In the genomic region with DNA sequence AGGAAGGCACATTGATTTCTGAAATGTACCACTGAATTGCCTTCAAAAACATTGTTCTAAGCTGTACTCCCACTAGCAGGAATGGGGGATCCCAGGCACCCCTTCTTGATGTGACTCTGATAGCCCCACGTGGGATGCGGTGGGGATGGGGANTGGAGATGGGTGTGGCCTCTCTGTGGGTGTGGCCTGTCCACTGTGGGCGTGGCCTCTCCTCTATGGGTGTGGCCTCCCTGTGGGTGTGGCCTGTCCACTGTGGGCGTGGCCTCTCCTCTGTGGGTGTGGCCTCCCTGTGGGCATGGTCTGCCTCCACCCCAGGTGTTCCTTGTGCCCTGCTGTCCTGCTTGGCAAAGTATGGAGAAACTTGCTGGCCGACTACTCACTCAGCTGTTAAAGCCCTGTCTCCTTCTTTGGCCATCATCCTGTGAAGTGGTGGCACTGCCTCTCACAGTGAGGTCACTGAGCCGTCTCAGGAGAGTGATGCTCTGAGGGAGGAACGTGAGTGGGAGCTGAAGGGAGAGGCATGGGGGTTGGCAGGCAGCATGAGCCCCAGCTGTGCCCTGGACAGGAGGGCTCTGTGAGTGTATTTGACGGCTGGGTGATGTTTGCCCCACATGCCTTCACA, we compare ENCODE assay signal across 11 cellular contexts. TPM values are rescaled to one million over a fixed set of nuclear protein-coding genes. Genes with fewer than 3 reads are reported as not detected.
DNase-seq lines count a peak whose midpoint lies in the region; ATAC-seq and TF ChIP-seq lines count a peak whose summit lies in the region.
"Had no signal": no experiment of that assay in that cellular context is flagged by ENCODE, and none has a peak within 500 bp of the region (broad histone marks: within the 10 kb centered on the region; RNA-seq: fewer than 3 reads in every experiment).

No MANE protein-coding gene starts in this region.

- no peak overlapping the region for H2AFZ ChIP-seq in mammary epithelial cell (ENCODE audit: low read depth, low read length)

- H3K27me3 ChIP-seq in mammary epithelial cell (ENCODE audit: insufficient read depth, low read length): no peaks in the 10 kb centered on the region
- H3K27me3 ChIP-seq in upper lobe of right lung: no peaks in the 10 kb centered on the region

- ATAC-seq in WTC11: peak; percentile 85
- peak; percentile 67 for ATAC-seq in upper lobe of right lung

- no peaks in the 10 kb centered on the region for H3K79me2 ChIP-seq in mammary epithelial cell (ENCODE audit: insufficient read depth, low read length)

- DNase-seq in MCF 10A (ENCODE audit: unreplicated experiment) (peak; percentile 35), mammary epithelial cell (no peak), WTC11 (ENCODE audit: low spot score) (peak; percentile 24), iPS-NIHi7 (ENCODE audit: extremely low spot score) (peak; percentile 10), upper lobe of right lung (peak; percentile 36), CD14-positive monocyte (ENCODE audit: low spot score) (no peak), ACHN (no peak), COLO829 (ENCODE audit: low spot score) (no peak)
- DNase-seq: C1 segment of cervical spinal cord, NCI-H2171 had no signal

- H3K4me3 Mint-ChIP-seq in MCF 10A (ENCODE audit: unreplicated experiment): no peak overlapping the region
- H3K4me3 Mint-ChIP-seq in WTC11: no peak overlapping the region
- no peak overlapping the region for H3K4me3 Mint-ChIP-seq in CD14-positive monocyte

- peaks cover 28% of the 10 kb centered on the region for H3K4me1 ChIP-seq in mammary epithelial cell (ENCODE audit: insufficient read depth, low read length)
- no peaks in the 10 kb centered on the region for H3K4me1 ChIP-seq in upper lobe of right lung

- H3K9me3 ChIP-seq in mammary epithelial cell (replicated peaks; ENCODE audit: insufficient read depth, low read length) (peaks cover 6% of the 10 kb centered on the region), upper lobe of right lung (no peaks in the 10 kb centered on the region)

- 59% methylated on average over 8 of the region's 8 CpGs for WGBS in mammary epithelial cell (ENCODE audit: low coverage, missing lambda C conversion rate)

- no peak overlapping the region for H3K4me2 ChIP-seq in mammary epithelial cell (ENCODE audit: insufficient read depth, low read depth, low read length)

- POLR2A ChIA-PET in MCF 10A (lab: Yijun Ruan, JAX): interaction anchor here (0.6 kb wide), 1 partner anchor 103 kb away, joined by 3 read pairs; no protein-coding TSS in a partner anchor
- POLR2A ChIA-PET in WTC11 (lab: Charles Lee): no interaction called here

- no peaks in the 10 kb centered on the region for H3K9me3 Mint-ChIP-seq in MCF 10A (ENCODE audit: unreplicated experiment)
- peaks cover 48% of the 10 kb centered on the region for H3K9me3 Mint-ChIP-seq in WTC11
- H3K9me3 Mint-ChIP-seq in CD14-positive monocyte: peaks cover 0 to 10% (median 2%) of the 10 kb centered on the region in 7 donors

- CTCF ChIA-PET in MCF 10A (lab: Yijun Ruan, JAX): interaction anchor here (0.6 to 5.0 kb wide), 5 partner anchors 38 to 97 kb away, joined by 3 to 78 read pairs (median 3); no protein-coding TSS in a partner anchor
- CTCF ChIA-PET in mammary epithelial cell (lab: Charles Lee; ENCODE audit: low non-redundant PET): no interaction called here
- CTCF ChIA-PET in WTC11 (lab: Charles Lee): interaction anchor here (1.2 to 1.6 kb wide), 3 partner anchors 54 to 94 kb away, joined by 3 to 6 read pairs (median 5); no protein-coding TSS in a partner anchor

- H3K27me3 Mint-ChIP-seq in MCF 10A (ENCODE audit: insufficient read depth, unreplicated experiment): no peaks in the 10 kb centered on the region
- peaks cover 46% of the 10 kb centered on the region for H3K27me3 Mint-ChIP-seq in WTC11 (ENCODE audit: low read depth)
- H3K27me3 Mint-ChIP-seq in CD14-positive monocyte (ENCODE audit: low read depth in 3 of 3): peaks cover 1 to 10% (median 2%) of the 10 kb centered on the region in 3 donors

- dilution Hi-C loops in mammary epithelial cell (cut with HindIII; ENCODE audit: low sequenced_read_pairs): no loop called here

- H3K27ac ChIP-seq in mammary epithelial cell (ENCODE audit: insufficient read depth, low read depth, low read length) (no peak overlapping the region), upper lobe of right lung (no peak overlapping the region)
- H3K27ac ChIP-seq: SK-N-MC had no signal

- in situ Hi-C loops in mammary epithelial cell (cut with MboI; ENCODE audit: low sequenced_read_pairs in 2 of 2): no loop called here
- in situ Hi-C loops in ACHN (cut with HindIII; ENCODE audit: low pct_ligation_motif_present, low pct_unique_long_range_greater_than_20kb, low sequenced_read_pairs): no loop called here

- H3K36me3 ChIP-seq in mammary epithelial cell (ENCODE audit: insufficient read depth, low read length): no peaks in the 10 kb centered on the region
- H3K36me3 ChIP-seq in upper lobe of right lung: no peaks in the 10 kb centered on the region

- H3K27ac Mint-ChIP-seq in MCF 10A (ENCODE audit: low read depth, unreplicated experiment) (no peak overlapping the region), WTC11 (no peak overlapping the region), CD14-positive monocyte (no peak overlapping the region)

- intact Hi-C loops in MCF 10A (cut with micrococcal nuclease): no loop called here
- intact Hi-C loops in mammary epithelial cell (cut with micrococcal nuclease): no loop called here
- intact Hi-C loops in upper lobe of right lung (cut with DNase I): no loop called here
- intact Hi-C loops in CD14-positive monocyte (cut with micrococcal nuclease): no loop called here

- TF ChIP-seq CTCF in MCF 10A (IDR thresholded peaks at IDR 0.05; ENCODE audit: unreplicated experiment) (no peak), mammary epithelial cell (conservative IDR thresholded peaks at IDR 0.05 in 1 of 2, IDR thresholded peaks at IDR 0.05 in 1 of 2; ENCODE audit: extremely low read depth in 1 of 2, insufficient read depth in 1 of 2, low read depth in 1 of 2, low read length in 2 of 2) (no peak), WTC11 (IDR thresholded peaks at IDR 0.05) (no peak), upper lobe of right lung (IDR thresholded peaks at IDR 0.05) (no peak), CD14-positive monocyte (IDR thresholded peaks at IDR 0.05) (no peak)

- H3K4me3 ChIP-seq in mammary epithelial cell (replicated peaks in 1 of 3; ENCODE audit: insufficient read depth in 1 of 3, low read depth in 2 of 3, low read length in 3 of 3) (no peak overlapping the region), upper lobe of right lung (no peak overlapping the region)
- H3K4me3 ChIP-seq: SK-N-MC had no signal

- H4K20me1 ChIP-seq in mammary epithelial cell (ENCODE audit: insufficient read depth, low read length): no peaks in the 10 kb centered on the region

- H3K4me1 Mint-ChIP-seq in MCF 10A (ENCODE audit: insufficient read depth, unreplicated experiment): peaks cover 27% of the 10 kb centered on the region
- H3K4me1 Mint-ChIP-seq in WTC11: no peaks in the 10 kb centered on the region
- no peaks in the 10 kb centered on the region for H3K4me1 Mint-ChIP-seq in CD14-positive monocyte

- no peak overlapping the region for H3K9ac ChIP-seq in mammary epithelial cell (ENCODE audit: insufficient read depth, low read length)

- BruUV-seq in MCF 10A (replicated peaks; lab: Mats Ljungman, UMichigan) (no TSS peak), mammary epithelial cell (replicated peaks; lab: Mats Ljungman, UMichigan) (no TSS peak)

- H3K36me3 Mint-ChIP-seq in MCF 10A (ENCODE audit: insufficient read depth, unreplicated experiment) (peaks cover 7% of the 10 kb centered on the region), WTC11 (peaks cover 2% of the 10 kb centered on the region; the same call in 1 of the 2 replicates), CD14-positive monocyte (no peaks in the 10 kb centered on the region)

TF ChIP-seq in WTC11, 78 proteins besides CTCF, POLR2A, EP300 and RAD21 (continues in another document):
- TF ChIP-seq TEAD4 (CRISPR knock-in tag; IDR thresholded peaks at IDR 0.05) (no peak), IRF2 (CRISPR knock-in tag; IDR thresholded peaks at IDR 0.05; ENCODE audit: borderline replicate concordance, low read depth) (no peak), ELF4 (CRISPR knock-in tag; IDR thresholded peaks at IDR 0.05; ENCODE audit: low read depth) (no peak), FOXJ3 (CRISPR knock-in tag; IDR thresholded peaks at IDR 0.05; ENCODE audit: borderline replicate concordance) (no peak), ZNF219 (CRISPR knock-in tag; IDR thresholded peaks at IDR 0.05; ENCODE audit: borderline replicate concordance) (no peak), CREM (CRISPR knock-in tag; IDR thresholded peaks at IDR 0.05) (no peak), ZBTB43 (CRISPR knock-in tag; IDR thresholded peaks at IDR 0.05) (no peak), SMAD4 (CRISPR knock-in tag; IDR thresholded peaks at IDR 0.05) (no peak), CREB1 (CRISPR knock-in tag; IDR thresholded peaks at IDR 0.05) (no peak)
- TF ChIP-seq, protein P1, sequence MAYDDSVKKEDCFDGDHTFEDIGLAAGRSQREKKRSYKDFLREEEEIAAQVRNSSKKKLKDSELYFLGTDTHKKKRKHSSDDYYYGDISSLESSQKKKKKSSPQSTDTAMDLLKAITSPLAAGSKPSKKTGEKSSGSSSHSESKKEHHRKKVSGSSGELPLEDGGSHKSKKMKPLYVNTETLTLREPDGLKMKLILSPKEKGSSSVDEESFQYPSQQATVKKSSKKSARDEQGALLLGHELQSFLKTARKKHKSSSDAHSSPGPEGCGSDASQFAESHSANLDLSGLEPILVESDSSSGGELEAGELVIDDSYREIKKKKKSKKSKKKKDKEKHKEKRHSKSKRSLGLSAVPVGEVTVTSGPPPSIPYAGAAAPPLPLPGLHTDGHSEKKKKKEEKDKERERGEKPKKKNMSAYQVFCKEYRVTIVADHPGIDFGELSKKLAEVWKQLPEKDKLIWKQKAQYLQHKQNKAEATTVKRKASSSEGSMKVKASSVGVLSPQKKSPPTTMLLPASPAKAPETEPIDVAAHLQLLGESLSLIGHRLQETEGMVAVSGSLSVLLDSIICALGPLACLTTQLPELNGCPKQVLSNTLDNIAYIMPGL (CRISPR knock-in tag; IDR thresholded peaks at IDR 0.05): no peak

RNA-seq across cellular contexts. Expression of gene PARD6G, which starts 6.7 kb away (rescaled TPM):
- total RNA-seq in MCF 10A (2022): 8.1 and 8.2 TPM in 2 replicates
- 10 to 100 TPM; 34.9 to 35.7 TPM for total RNA-seq in mammary epithelial cell
- polyA plus RNA-seq in mammary epithelial cell: 16.6 TPM
- polyA minus RNA-seq in mammary epithelial cell: 51.2 TPM
- 13.0 to 14.4 TPM (median 13.6 TPM) in 3 replicates for total RNA-seq in WTC11 (2021)
- total RNA-seq in upper lobe of right lung: 6.5 TPM
- polyA plus RNA-seq in CD14-positive monocyte: not detected

Comparison
In these comparisons a context has a peak if more than half of its experiments do, and no peak if none do; other contexts are left out.
1. DNase-seq: peak in MCF 10A (single experiment), WTC11 (single experiment), iPS-NIHi7 (single experiment) and upper lobe of right lung (single experiment); none in mammary epithelial cell (single experiment), CD14-positive monocyte (single experiment), ACHN (single experiment) and COLO829 (single experiment).